ENCODE assay signal across 11 cellular contexts in genomic region chr5:133952729-133953567, GRCh38. TPM values are rescaled to one million over a fixed set of nuclear protein-coding genes. Genes with fewer than 3 reads are reported as not detected.
A peak's percentile ranks its signal among the peaks of the same experiment; 100 is the strongest.
DNase-seq lines count a peak whose midpoint lies in the region; ATAC-seq and TF ChIP-seq lines count a peak whose summit lies in the region.
"Had no signal": no experiment of that assay in that cellular context is flagged by ENCODE, and none has a peak within 500 bp of the region (broad histone marks: within the 10 kb centered on the region; RNA-seq: fewer than 3 reads in every experiment).

No MANE protein-coding gene starts in this region.

- H3K27ac ChIP-seq in HEK293 (ENCODE audit: extremely low read depth, low read depth, low read length): no peak overlapping the region

- CTCF ChIA-PET in HEK293 (lab: Yijun Ruan, JAX): interaction anchor here (0.6 to 1.2 kb wide), 3 partner anchors 8 to 44 kb away, joined by 3 to 5 read pairs (median 3); no protein-coding TSS in a partner anchor

- ATAC-seq in HG03432 (IDR thresholded peaks at IDR 0.05; ENCODE audit: unreplicated experiment) (no peak), HG03095 (IDR thresholded peaks at IDR 0.05; ENCODE audit: unreplicated experiment) (no peak)
- ATAC-seq in activated T-cell treated with anti-CD3 and anti-CD28 coated beads, Interleukin-2, amount 50 U/mL, for 72 hours (replicated peaks in 1 of 2): no peak
- ATAC-seq: naive thymus-derived CD8-positive, alpha-beta T cell had no signal

- H3K4me3 ChIP-seq in HEK293 (ENCODE audit: low read depth, low read length): no peak overlapping the region
- H3K4me3 ChIP-seq in astrocyte of the spinal cord (ENCODE audit: low read depth, low read length): no peak overlapping the region

- POLR2A ChIA-PET in HEK293 (lab: Yijun Ruan, JAX): interaction anchor here (0.7 kb wide), 1 partner anchor 703 kb away, joined by 4 read pairs; no protein-coding TSS in a partner anchor

- H3K4me1 ChIP-seq in HEK293 (ENCODE audit: control insufficient read depth, insufficient read depth, low read length): no peaks in the 10 kb centered on the region

- H3K4me3 Mint-ChIP-seq in activated T-cell treated with anti-CD3 and anti-CD28 coated beads, Interleukin-2, amount 50 U/mL, for 72 hours: no peak overlapping the region
- H3K4me3 Mint-ChIP-seq: activated naive CD8-positive, alpha-beta T cell treated with anti-CD3 and anti-CD28 coated beads, Interleukin-2, amount 10 ng/mL, durations not matched to agents 7 days and 5 days; naive thymus-derived CD8-positive, alpha-beta T cell had no signal

- peaks cover 14 to 33% of the 10 kb centered on the region in 2 experiments for H3K36me3 ChIP-seq in HEK293 (ENCODE audit: control insufficient read depth in 2 of 2, insufficient read depth in 1 of 2, low read length in 2 of 2)

- TF ChIP-seq CTCF in HEK293 (tag by site-specific recombination; IDR thresholded peaks at IDR 0.05) (no peak), astrocyte of the spinal cord (IDR thresholded peaks at IDR 0.05; ENCODE audit: low read depth, low read length) (no peak)

- peaks cover 2 to 6% of the 10 kb centered on the region in 2 donors for H3K36me3 Mint-ChIP-seq in activated T-cell treated with anti-CD3 and anti-CD28 coated beads, Interleukin-2, amount 50 U/mL, for 72 hours (ENCODE audit: insufficient read depth in 2 of 2)

- no peaks in the 10 kb centered on the region for H3K9me3 ChIP-seq in HEK293 (ENCODE audit: control insufficient read depth, insufficient read depth, low read depth, low read length)

- peak; percentile 94 for DNase-seq in astrocyte of the spinal cord (ENCODE audit: low read depth, low spot score)
- peak; percentile 55 for DNase-seq in inferior parietal cortex (ENCODE audit: extremely low spot score)
- DNase-seq in smooth muscle cell of the brain vasculature (ENCODE audit: low read depth, low spot score): peak; percentile 64
- no peak for DNase-seq in stimulated activated naive CD4-positive, alpha-beta T cell (lab: John Stamatoyannopoulos, UW)
- no peak for DNase-seq in activated T-cell treated with anti-CD3 and anti-CD28 coated beads, Interleukin-2, amount 50 U/mL, for 72 hours
- DNase-seq: activated naive CD8-positive, alpha-beta T cell treated with anti-CD3 and anti-CD28 coated beads, Interleukin-2, amount 10 ng/mL, durations not matched to agents 7 days and 5 days; naive thymus-derived CD8-positive, alpha-beta T cell; SHP77 had no signal

- in situ Hi-C loops in astrocyte of the spinal cord (cut with HindIII; ENCODE audit: low sequenced_read_pairs): no loop called here

- H3K27ac Mint-ChIP-seq in activated T-cell treated with anti-CD3 and anti-CD28 coated beads, Interleukin-2, amount 50 U/mL, for 72 hours: no peak overlapping the region
- H3K27ac Mint-ChIP-seq: activated naive CD8-positive, alpha-beta T cell treated with anti-CD3 and anti-CD28 coated beads, Interleukin-2, amount 10 ng/mL, durations not matched to agents 7 days and 5 days had no signal

- H3K27me3 Mint-ChIP-seq in activated T-cell treated with anti-CD3 and anti-CD28 coated beads, Interleukin-2, amount 50 U/mL, for 72 hours (ENCODE audit: low read depth): no peaks in the 10 kb centered on the region
- H3K27me3 Mint-ChIP-seq: activated naive CD8-positive, alpha-beta T cell treated with anti-CD3 and anti-CD28 coated beads, Interleukin-2, amount 10 ng/mL, durations not matched to agents 7 days and 5 days; naive thymus-derived CD8-positive, alpha-beta T cell had no signal

- H3K4me1 Mint-ChIP-seq in activated T-cell treated with anti-CD3 and anti-CD28 coated beads, Interleukin-2, amount 50 U/mL, for 72 hours (ENCODE audit: low read depth): peaks cover 12% of the 10 kb centered on the region

- no peaks in the 10 kb centered on the region for H3K9me3 Mint-ChIP-seq in activated T-cell treated with anti-CD3 and anti-CD28 coated beads, Interleukin-2, amount 50 U/mL, for 72 hours
- H3K9me3 Mint-ChIP-seq: activated naive CD8-positive, alpha-beta T cell treated with anti-CD3 and anti-CD28 coated beads, Interleukin-2, amount 10 ng/mL, durations not matched to agents 7 days and 5 days; naive thymus-derived CD8-positive, alpha-beta T cell had no signal

TF ChIP-seq in HEK293, 187 proteins besides CTCF, POLR2A, EP300 and RAD21:
- TF ChIP-seq ZNF529 (tag by site-specific recombination; IDR thresholded peaks at IDR 0.05; ENCODE audit: insufficient replicate concordance): no peak
- no peak for TF ChIP-seq INSM2 (tag by site-specific recombination; IDR thresholded peaks at IDR 0.05)
- TF ChIP-seq TCF7L2 (IDR thresholded peaks at IDR 0.05; ENCODE audit: borderline replicate concordance, low read depth, low read length): no peak
- TF ChIP-seq ZBTB17 (tag by site-specific recombination; IDR thresholded peaks at IDR 0.05): no peak
- TF ChIP-seq ZNF335 (tag by site-specific recombination; conservative IDR thresholded peaks at IDR 0.05): peak; percentile 67
- no peak for TF ChIP-seq ZNF777 (tag by site-specific recombination; IDR thresholded peaks at IDR 0.05; ENCODE audit: borderline replicate concordance)
- TF ChIP-seq ZNF23 (tag by site-specific recombination; IDR thresholded peaks at IDR 0.05; ENCODE audit: borderline replicate concordance): no peak
- no peak for TF ChIP-seq SCRT2 (tag by site-specific recombination; IDR thresholded peaks at IDR 0.05)

RNA-seq across cellular contexts. Expression of gene C5orf15, which starts 15.5 kb away (rescaled TPM):
- total RNA-seq in activated T-cell treated with anti-CD3 and anti-CD28 coated beads, Interleukin-2, amount 50 U/mL, for 72 hours: 10 to 100 TPM; 21.8 to 22.8 TPM

RNA-seq across cellular contexts. Expression of gene VDAC1, which starts 51.8 kb away (rescaled TPM):
- 100 to 1,000 TPM; 252 to 258 TPM for total RNA-seq in activated T-cell treated with anti-CD3 and anti-CD28 coated beads, Interleukin-2, amount 50 U/mL, for 72 hours

Comparison
In these comparisons a context has a peak if more than half of its experiments do, and no peak if none do; other contexts are left out.
1. DNase-seq: peak in astrocyte of the spinal cord (single experiment), inferior parietal cortex (single experiment) and smooth muscle cell of the brain vasculature (single experiment); none in stimulated activated naive CD4-positive, alpha-beta T cell (0 of 6) and activated T-cell treated with anti-CD3 and anti-CD28 coated beads, Interleukin-2, amount 50 U/mL, for 72 hours (0 of 2).